11 cellular contexts compared by ENCODE assay signal in the genomic region with DNA sequence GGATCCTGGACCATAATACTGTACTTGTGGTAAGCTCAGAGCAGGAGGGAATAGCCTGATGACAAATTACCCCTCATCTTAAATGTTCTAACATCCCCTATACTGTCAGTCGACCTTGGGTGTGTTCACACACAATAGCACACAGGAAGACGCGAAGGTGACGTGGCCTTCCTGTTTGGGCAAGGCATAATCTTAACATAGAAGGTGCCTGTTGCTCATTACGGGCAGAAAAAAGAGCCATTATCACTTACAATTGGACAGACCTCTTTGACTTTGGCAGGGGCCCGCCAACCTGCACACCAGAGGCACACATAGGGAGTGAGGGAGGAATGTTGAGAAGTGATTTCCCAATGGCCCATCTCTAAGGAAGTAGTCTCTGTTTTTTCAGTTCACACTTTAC.
DNase-seq lines count a peak whose midpoint lies in the region; ATAC-seq, FAIRE-seq and TF ChIP-seq lines count a peak whose summit lies in the region.
"Had no signal": no experiment of that assay in that cellular context is flagged by ENCODE, and none has a peak within 500 bp of the region (broad histone marks: within the 10 kb centered on the region; RNA-seq: fewer than 3 reads in every experiment).

No MANE protein-coding gene starts in this region.

- in situ Hi-C loops in brain microvascular endothelial cell (cut with HindIII; ENCODE audit: low pct_ligation_motif_present, low sequenced_read_pairs), result no loop called here

- H3K4me1 Mint-ChIP-seq in activated CD4-positive, alpha-beta T cell treated with anti-CD3 and anti-CD28 coated beads, Interleukin-2, amount 10 ng/mL, durations not matched to agents 24 days and 14 days, result peaks cover 17% of the 10 kb centered on the region
- H3K4me1 Mint-ChIP-seq in natural killer cell, result peaks cover 63 to 65% of the 10 kb centered on the region in 2 donors
- H3K4me1 Mint-ChIP-seq: activated B cell treated with CpG ODN at 0.5 μM for 24 hours had no signal

- peaks cover 7% of the 10 kb centered on the region for H3K36me3 Mint-ChIP-seq in activated CD4-positive, alpha-beta T cell treated with anti-CD3 and anti-CD28 coated beads, Interleukin-2, amount 10 ng/mL, durations not matched to agents 24 days and 14 days (ENCODE audit: low read depth)
- peaks cover 10 to 12% of the 10 kb centered on the region in 2 donors for H3K36me3 Mint-ChIP-seq in activated naive CD4-positive, alpha-beta T cell treated with anti-CD3 and anti-CD28 coated beads, Interleukin-2, amount 50 U/mL, for 72 hours
- H3K36me3 Mint-ChIP-seq in natural killer cell, result no peaks in the 10 kb centered on the region

- H3K36me3 ChIP-seq in brain microvascular endothelial cell (replicated peaks), result no peaks in the 10 kb centered on the region

- peaks cover 6% of the 10 kb centered on the region for H3K27me3 Mint-ChIP-seq in activated CD4-positive, alpha-beta T cell treated with anti-CD3 and anti-CD28 coated beads, Interleukin-2, amount 10 ng/mL, durations not matched to agents 24 days and 14 days
- H3K27me3 Mint-ChIP-seq in natural killer cell (ENCODE audit: low read depth in 2 of 2), result no peaks in the 10 kb centered on the region

- intact Hi-C loops in activated CD4-positive, alpha-beta T cell treated with anti-CD3 and anti-CD28 coated beads, Interleukin-2, amount 10 ng/mL, durations not matched to agents 24 days and 14 days (cut with micrococcal nuclease), result no loop called here
- intact Hi-C loops in natural killer cell (cut with micrococcal nuclease), result loop anchor here (1.0 to 5.0 kb wide), 5 partner anchors 25 to 455 kb away; a partner anchor contains a TSS

- FAIRE-seq in RCC 7860 (lab: Jason Lieb, UNC) (no peak), GM19239 (lab: Jason Lieb, UNC) (no peak)

- DNase-seq in activated CD4-positive, alpha-beta T cell treated with anti-CD3 and anti-CD28 coated beads, Interleukin-2, amount 10 ng/mL, durations not matched to agents 24 days and 14 days, result peak; percentile 81
- DNase-seq in activated naive CD4-positive, alpha-beta T cell treated with anti-CD3 and anti-CD28 coated beads, Interleukin-2, amount 50 U/mL, for 72 hours (ENCODE audit: low spot score in 2 of 2), result peak in 1 of 2 donors; percentile 6
- DNase-seq in natural killer cell, result peak; percentile 69
- DNase-seq in stimulated activated CD8-positive, alpha-beta memory T cell treated with anti-CD3 and anti-CD28 coated beads, Interleukin-4, amount 100 ng/mL, for 48 hours, result peak; percentile 66
- no peak for DNase-seq in RCC 7860 (ENCODE audit: low spot score)
- no peak for DNase-seq in brain microvascular endothelial cell
- no peak for DNase-seq in GM19239 (ENCODE audit: insufficient read length, low spot score)
- DNase-seq in NCI-H2227 (lab: John Stamatoyannopoulos, UW; ENCODE audit: unreplicated experiment), result no peak
- DNase-seq: activated B cell treated with CpG ODN at 0.5 μM for 24 hours, GDM1, NCI-H226 had no signal

- H3K27ac ChIP-seq in brain microvascular endothelial cell, result no peak overlapping the region

- H3K4me3 ChIP-seq in brain microvascular endothelial cell (ENCODE audit: low read depth, low read length), result no peak overlapping the region

- TF ChIP-seq CTCF in natural killer cell (IDR thresholded peaks at IDR 0.05) (no peak), brain microvascular endothelial cell (IDR thresholded peaks at IDR 0.05; ENCODE audit: low read depth, low read length, missing control alignments) (no peak)

- H3K9me3 Mint-ChIP-seq in activated CD4-positive, alpha-beta T cell treated with anti-CD3 and anti-CD28 coated beads, Interleukin-2, amount 10 ng/mL, durations not matched to agents 24 days and 14 days, result peaks cover 22% of the 10 kb centered on the region
- peaks cover 12% of the 10 kb centered on the region in 2 donors for H3K9me3 Mint-ChIP-seq in activated naive CD4-positive, alpha-beta T cell treated with anti-CD3 and anti-CD28 coated beads, Interleukin-2, amount 50 U/mL, for 72 hours
- no peaks in the 10 kb centered on the region for H3K9me3 Mint-ChIP-seq in natural killer cell
- H3K9me3 Mint-ChIP-seq: activated B cell treated with CpG ODN at 0.5 μM for 24 hours had no signal

- ATAC-seq in activated naive CD4-positive, alpha-beta T cell treated with anti-CD3 and anti-CD28 coated beads, Interleukin-2, amount 50 U/mL, for 72 hours, result peak; percentile 77 to 97
- ATAC-seq in natural killer cell, result peak; percentile 90 to 98 (median 98)

- no peaks in the 10 kb centered on the region for H3K27me3 ChIP-seq in brain microvascular endothelial cell (replicated peaks)

- H3K27ac Mint-ChIP-seq in activated CD4-positive, alpha-beta T cell treated with anti-CD3 and anti-CD28 coated beads, Interleukin-2, amount 10 ng/mL, durations not matched to agents 24 days and 14 days, result peak overlapping the region; percentile 78
- H3K27ac Mint-ChIP-seq in activated naive CD4-positive, alpha-beta T cell treated with anti-CD3 and anti-CD28 coated beads, Interleukin-2, amount 50 U/mL, for 72 hours, result peak overlapping the region; percentile 75 to 80
- peak overlapping the region; percentile 96 to 98 for H3K27ac Mint-ChIP-seq in natural killer cell
- H3K27ac Mint-ChIP-seq: activated B cell treated with CpG ODN at 0.5 μM for 24 hours had no signal

- peak overlapping the region; percentile 45 for H3K4me3 Mint-ChIP-seq in activated CD4-positive, alpha-beta T cell treated with anti-CD3 and anti-CD28 coated beads, Interleukin-2, amount 10 ng/mL, durations not matched to agents 24 days and 14 days
- H3K4me3 Mint-ChIP-seq in natural killer cell, result peak overlapping the region; percentile 60
- H3K4me3 Mint-ChIP-seq: activated B cell treated with CpG ODN at 0.5 μM for 24 hours had no signal

Comparison
In these comparisons a context has a peak if more than half of its experiments do, and no peak if none do; other contexts are left out.
1. DNase-seq: peak in activated CD4-positive, alpha-beta T cell treated with anti-CD3 and anti-CD28 coated beads, Interleukin-2, amount 10 ng/mL, durations not matched to agents 24 days and 14 days (single experiment), natural killer cell (single experiment) and stimulated activated CD8-positive, alpha-beta memory T cell treated with anti-CD3 and anti-CD28 coated beads, Interleukin-4, amount 100 ng/mL, for 48 hours (single experiment); none in RCC 7860 (single experiment), brain microvascular endothelial cell (single experiment), GM19239 (single experiment) and NCI-H2227 (single experiment).
2. Peak in every context shown above with its lines, with median percentiles within 50 percentile points of each other: H3K27ac Mint-ChIP-seq.